ENCODE assay signal across 20 cellular contexts in genomic region chr12:42570076-42570475, GRCh38. TPM values are rescaled to one million over a fixed set of nuclear protein-coding genes. Genes with fewer than 3 reads are reported as not detected.
"Had no signal": no experiment of that assay in that cellular context is flagged by ENCODE, and none has a peak within 500 bp of the region (broad histone marks: within the 10 kb centered on the region; RNA-seq: fewer than 3 reads in every experiment).

No MANE protein-coding gene starts in this region.

- H3K27me3 ChIP-seq: adrenal gland, esophagus squamous epithelium, tibial nerve had no signal

- H3K27ac ChIP-seq: adrenal gland, coronary artery, esophagus squamous epithelium, left ventricle myocardium inferior, prostate gland had no signal

- H3K9me3 Mint-ChIP-seq: activated CD8-positive, alpha-beta T cell treated with anti-CD3 and anti-CD28 coated beads for 36 hours; activated naive CD4-positive, alpha-beta T cell treated with anti-CD3 and anti-CD28 coated beads, Interleukin-2, amount 50 U/mL, for 24 hours; activated T-cell treated with anti-CD3 and anti-CD28 coated beads, Interleukin-2, amount 50 U/mL, for 4 hours; central memory CD8-positive, alpha-beta T cell; natural killer cell treated with Interleukin-12 subunit alpha and Interleukin-12 subunit beta and Interleukin-15 and Interleukin-18, amount 100 ng/mL, for 72 hours; stimulated activated naive B cell treated with anti-CD40 and anti-IgM and Interleukin-4, amounts not matched to agents 10 μg/mL and 1 μg/mL and 100 μg/mL, for 72 hours had no signal

- DNase-seq: activated CD4-positive, alpha-beta T cell treated with anti-CD3 and anti-CD28 coated beads for 36 hours; activated CD8-positive, alpha-beta T cell treated with anti-CD3 and anti-CD28 coated beads for 36 hours; activated effector memory CD4-positive, alpha-beta T cell treated with anti-CD3 and anti-CD28 coated beads, Interleukin-2, amount 50 U/mL, for 16 hours; activated T-cell treated with anti-CD3 and anti-CD28 coated beads, Interleukin-2, amount 50 U/mL, for 4 hours; adrenal gland; effector CD4-positive, alpha-beta T cell; esophagus squamous epithelium; kidney; left ventricle myocardium inferior; mesendoderm; nucleus accumbens; stimulated activated CD4-positive, alpha-beta T cell treated with anti-CD3 and anti-CD28 coated beads, Interleukin-2, amount 100 ng/mL, for 48 hours; stimulated activated naive B cell treated with anti-CD40 and anti-IgM and Interleukin-4, amounts not matched to agents 10 μg/mL and 1 μg/mL and 100 μg/mL, for 72 hours; T-helper 2 cell had no signal

- H3K27me3 Mint-ChIP-seq: natural killer cell treated with Interleukin-12 subunit alpha and Interleukin-12 subunit beta and Interleukin-15 and Interleukin-18, amount 100 ng/mL, for 72 hours; stimulated activated naive B cell treated with anti-CD40 and anti-IgM and Interleukin-4, amounts not matched to agents 10 μg/mL and 1 μg/mL and 100 μg/mL, for 72 hours had no signal

- ATAC-seq: activated CD4-positive, alpha-beta T cell treated with anti-CD3 and anti-CD28 coated beads for 36 hours; activated CD8-positive, alpha-beta T cell treated with anti-CD3 and anti-CD28 coated beads for 36 hours; activated T-cell treated with anti-CD3 and anti-CD28 coated beads, Interleukin-2, amount 50 U/mL, for 4 hours; natural killer cell treated with Interleukin-12 subunit alpha and Interleukin-12 subunit beta and Interleukin-15 and Interleukin-18, amount 100 ng/mL, for 72 hours; stimulated activated naive B cell treated with anti-CD40 and anti-IgM and Interleukin-4, amounts not matched to agents 10 μg/mL and 1 μg/mL and 100 μg/mL, for 72 hours had no signal

- H3K27ac Mint-ChIP-seq: activated CD4-positive, alpha-beta T cell treated with anti-CD3 and anti-CD28 coated beads for 36 hours; activated CD8-positive, alpha-beta T cell treated with anti-CD3 and anti-CD28 coated beads for 36 hours; activated naive CD4-positive, alpha-beta T cell treated with anti-CD3 and anti-CD28 coated beads, Interleukin-2, amount 50 U/mL, for 24 hours; natural killer cell treated with Interleukin-12 subunit alpha and Interleukin-12 subunit beta and Interleukin-15 and Interleukin-18, amount 100 ng/mL, for 72 hours; stimulated activated naive B cell treated with anti-CD40 and anti-IgM and Interleukin-4, amounts not matched to agents 10 μg/mL and 1 μg/mL and 100 μg/mL, for 72 hours had no signal

- H3K36me3 ChIP-seq: adrenal gland, esophagus squamous epithelium, left ventricle myocardium inferior, prostate gland, tibial nerve had no signal

- H3K4me3 ChIP-seq: adrenal gland, coronary artery, esophagus squamous epithelium, left ventricle myocardium inferior, prostate gland, tibial nerve had no signal

- H3K9me3 ChIP-seq: adrenal gland, esophagus squamous epithelium, left ventricle myocardium inferior, prostate gland, tibial nerve had no signal

- H3K36me3 Mint-ChIP-seq: activated naive CD4-positive, alpha-beta T cell treated with anti-CD3 and anti-CD28 coated beads, Interleukin-2, amount 50 U/mL, for 24 hours; natural killer cell treated with Interleukin-12 subunit alpha and Interleukin-12 subunit beta and Interleukin-15 and Interleukin-18, amount 100 ng/mL, for 72 hours; stimulated activated naive B cell treated with anti-CD40 and anti-IgM and Interleukin-4, amounts not matched to agents 10 μg/mL and 1 μg/mL and 100 μg/mL, for 72 hours had no signal

- H3K4me1 Mint-ChIP-seq: activated CD4-positive, alpha-beta T cell treated with anti-CD3 and anti-CD28 coated beads for 36 hours; activated naive CD4-positive, alpha-beta T cell treated with anti-CD3 and anti-CD28 coated beads, Interleukin-2, amount 50 U/mL, for 24 hours; central memory CD8-positive, alpha-beta T cell had no signal

- H3K4me3 Mint-ChIP-seq: activated CD4-positive, alpha-beta T cell treated with anti-CD3 and anti-CD28 coated beads for 36 hours; activated CD8-positive, alpha-beta T cell treated with anti-CD3 and anti-CD28 coated beads for 36 hours; activated naive CD4-positive, alpha-beta T cell treated with anti-CD3 and anti-CD28 coated beads, Interleukin-2, amount 50 U/mL, for 24 hours; activated T-cell treated with anti-CD3 and anti-CD28 coated beads, Interleukin-2, amount 50 U/mL, for 4 hours; central memory CD8-positive, alpha-beta T cell; natural killer cell treated with Interleukin-12 subunit alpha and Interleukin-12 subunit beta and Interleukin-15 and Interleukin-18, amount 100 ng/mL, for 72 hours; stimulated activated naive B cell treated with anti-CD40 and anti-IgM and Interleukin-4, amounts not matched to agents 10 μg/mL and 1 μg/mL and 100 μg/mL, for 72 hours had no signal

RNA-seq across cellular contexts. Expression of gene PRICKLE1, which starts 19.5 kb away (rescaled TPM):
- total RNA-seq: activated CD8-positive, alpha-beta T cell treated with anti-CD3 and anti-CD28 coated beads for 36 hours; activated T-cell treated with anti-CD3 and anti-CD28 coated beads, Interleukin-2, amount 50 U/mL, for 4 hours; natural killer cell treated with Interleukin-12 subunit alpha and Interleukin-12 subunit beta and Interleukin-15 and Interleukin-18, amount 100 ng/mL, for 72 hours had no signal
